Comparison of ENCODE assay signal across 8 cellular contexts in the genomic region with DNA sequence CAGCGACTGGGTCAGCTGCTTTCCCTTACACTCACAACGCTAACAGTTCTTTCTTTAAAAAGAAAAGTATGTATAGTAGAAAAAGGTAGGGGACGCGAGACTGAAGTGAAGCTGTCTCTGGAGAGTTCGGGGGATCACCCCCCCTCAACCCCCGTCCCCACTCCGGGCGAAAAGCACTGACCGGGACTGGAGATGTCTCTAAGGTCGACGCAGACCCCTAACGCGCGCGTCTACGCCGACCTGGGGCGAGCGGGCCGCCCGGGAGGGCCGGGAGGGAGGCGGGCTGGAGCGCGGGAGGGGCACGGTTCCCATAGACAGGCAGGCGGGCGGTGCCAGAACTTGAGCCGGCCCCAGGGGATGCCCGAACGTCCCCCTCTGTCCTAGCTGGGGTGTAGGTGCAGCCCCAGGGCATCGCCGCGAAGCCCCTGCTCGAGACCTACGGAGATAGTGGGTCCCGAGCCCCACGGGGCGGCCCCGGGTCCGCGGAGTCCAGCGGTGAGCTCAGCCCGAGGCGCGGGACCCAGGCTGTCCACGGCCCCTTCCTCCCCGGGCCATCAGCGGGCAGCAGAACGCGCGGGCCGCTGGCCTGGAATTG.
DNase-seq lines count a peak whose midpoint lies in the region; ATAC-seq and TF ChIP-seq lines count a peak whose summit lies in the region.

No MANE protein-coding gene starts in this region.

- peak overlapping the region; percentile 66 for H3K23ac ChIP-seq in mesendoderm (ENCODE audit: low read length)

- peaks cover 23% of the 10 kb centered on the region for H3K79me2 ChIP-seq in mesendoderm (ENCODE audit: control insufficient read depth, insufficient read depth, low read length)

- H3K9ac ChIP-seq in duodenal mucosa (ENCODE audit: low read depth in 1 of 2, low read length in 2 of 2): peak overlapping the region; percentile 76 to 77
- H3K9ac ChIP-seq in mesendoderm (ENCODE audit: low read length): peak overlapping the region; percentile 93

- H3K27ac ChIP-seq in duodenal mucosa (ENCODE audit: low read depth, low read length) (peak overlapping the region; percentile 54), mesendoderm (ENCODE audit: low read depth, low read length) (peak overlapping the region; percentile 77)

- H2AK5ac ChIP-seq in mesendoderm (ENCODE audit: low read length): no peak overlapping the region

- H2BK120ac ChIP-seq in mesendoderm (ENCODE audit: low read depth, low read length): peak overlapping the region; percentile 96

- peak; percentile 46 for ATAC-seq in GM19324 (IDR thresholded peaks at IDR 0.05; ENCODE audit: low FRiP score, unreplicated experiment)
- peak; percentile 52 for ATAC-seq in HG03442 (IDR thresholded peaks at IDR 0.05; ENCODE audit: unreplicated experiment)
- peak; percentile 33 to 46 for ATAC-seq in activated CD4-positive, CD25-positive, alpha-beta regulatory T cell treated with anti-CD3 and anti-CD28 coated beads, Interleukin-2, amount 50 U/mL, for 24 hours
- ATAC-seq in stimulated activated naive CD8-positive, alpha-beta T cell treated with anti-CD3 and anti-CD28 coated beads, Interleukin-15, Interleukin-2, amounts not matched to agents 100 U/mL and 50 U/mL, for 24 hours: peak; percentile 36

- H3K4me1 ChIP-seq in BE2C: peaks cover 4% of the 10 kb centered on the region; the same call in 1 of the 2 replicates
- H3K4me1 ChIP-seq in duodenal mucosa (ENCODE audit: control insufficient read depth in 1 of 2, insufficient read depth in 2 of 2, low read length in 2 of 2): peaks cover 13% of the 10 kb centered on the region in 2 donors
- H3K4me1 ChIP-seq in mesendoderm (ENCODE audit: control insufficient read depth, low read depth, low read length): peaks cover 19% of the 10 kb centered on the region

- WGBS in mesendoderm (ENCODE audit: extremely low coverage, insufficient coverage, low lambda C conversion rate): no CpG with 5 or more reads among the region's 53 CpGs

- DNase-seq in BE2C: peak; percentile 20
- no peak for DNase-seq in mesendoderm
- peak; percentile 56 for DNase-seq in stimulated activated naive CD8-positive, alpha-beta T cell treated with anti-CD3 and anti-CD28 coated beads, Interleukin-15, Interleukin-2, amounts not matched to agents 100 U/mL and 50 U/mL, for 24 hours
- no peak for DNase-seq in NCI-H1436 (lab: John Stamatoyannopoulos, UW)

- H3K9me3 ChIP-seq in BE2C (no peaks in the 10 kb centered on the region), duodenal mucosa (ENCODE audit: control insufficient read depth in 1 of 2, low read length in 2 of 2) (no peaks in the 10 kb centered on the region)

- no peaks in the 10 kb centered on the region for H3K27me3 ChIP-seq in BE2C
- no peaks in the 10 kb centered on the region for H3K27me3 ChIP-seq in duodenal mucosa (ENCODE audit: control insufficient read depth in 1 of 2, insufficient read depth in 2 of 2, low read length in 2 of 2)
- H3K27me3 ChIP-seq in mesendoderm (ENCODE audit: insufficient read depth, low read length, poor library complexity): no peaks in the 10 kb centered on the region

- H3K4me3 ChIP-seq in BE2C (ENCODE audit: low read depth, low read length): peak overlapping the region; percentile 66
- H3K4me3 ChIP-seq in duodenal mucosa (ENCODE audit: low read depth in 1 of 2, low read length in 2 of 2): peak overlapping the region; percentile 76 to 85
- H3K4me3 ChIP-seq in mesendoderm (ENCODE audit: low read length): peak overlapping the region; percentile 80

- peak overlapping the region; percentile 75 for H3K4me2 ChIP-seq in mesendoderm (ENCODE audit: low read length)

- peak overlapping the region; percentile 48 for H2BK5ac ChIP-seq in mesendoderm (ENCODE audit: low read length)

- H3K18ac ChIP-seq in mesendoderm (ENCODE audit: low read length): peak overlapping the region; percentile 99

- no peak overlapping the region for H2BK15ac ChIP-seq in mesendoderm (replicated peaks; ENCODE audit: low read depth)

- H3K79me1 ChIP-seq in mesendoderm (ENCODE audit: low read length): peaks cover 24% of the 10 kb centered on the region

- H4K5ac ChIP-seq in mesendoderm (ENCODE audit: low read length): no peak overlapping the region

- no peak for TF ChIP-seq CTCF in BE2C (IDR thresholded peaks at IDR 0.05; ENCODE audit: low read depth, low read length)

- H3K56ac ChIP-seq in mesendoderm (ENCODE audit: low read length): peak overlapping the region; percentile 94

- H4K8ac ChIP-seq in mesendoderm (ENCODE audit: low read depth, low read length): peak overlapping the region; percentile 16

- H3K36me3 ChIP-seq in BE2C (no peaks in the 10 kb centered on the region), duodenal mucosa (ENCODE audit: control insufficient read depth in 1 of 2, insufficient read depth in 2 of 2, low read length in 2 of 2) (no peaks in the 10 kb centered on the region), mesendoderm (ENCODE audit: control insufficient read depth, insufficient read depth, low read length) (peaks cover 2% of the 10 kb centered on the region)

- peak overlapping the region; percentile 99 for H3K4ac ChIP-seq in mesendoderm (ENCODE audit: low read depth, low read length)

Comparison
In these comparisons a context has a peak if more than half of its experiments do, and no peak if none do; other contexts are left out.
1. DNase-seq: peak in BE2C (single experiment) and stimulated activated naive CD8-positive, alpha-beta T cell treated with anti-CD3 and anti-CD28 coated beads, Interleukin-15, Interleukin-2, amounts not matched to agents 100 U/mL and 50 U/mL, for 24 hours (single experiment); none in mesendoderm (single experiment) and NCI-H1436 (single experiment).
2. Peak in every context shown above with its lines, with median percentiles within 50 percentile points of each other: H3K4me3 ChIP-seq and ATAC-seq.